In genomic region chr19:1354496-1355257, GRCh38 we compare ENCODE assay signal across 8 cellular contexts.
DNase-seq lines count a peak whose midpoint lies in the region; ATAC-seq and TF ChIP-seq lines count a peak whose summit lies in the region.

No MANE protein-coding gene starts in this region.

- no peaks in the 10 kb centered on the region for H4K20me1 ChIP-seq in OCI-LY3 (ENCODE audit: insufficient read depth, low read length)

- H3K79me2 ChIP-seq in OCI-LY3 (ENCODE audit: low read length) = peaks cover 11% of the 10 kb centered on the region; the same call in 1 of the 2 replicates

- H3K4me3 ChIP-seq in OCI-LY3 (ENCODE audit: low read length) (peak overlapping the region; percentile 97), mucosa of stomach (ENCODE audit: low read length) (peak overlapping the region; percentile 52)

- H3K9ac ChIP-seq in OCI-LY3 (ENCODE audit: low read length) = peak overlapping the region; percentile 84
- H3K9ac ChIP-seq in mucosa of stomach (ENCODE audit: low read length) = peak overlapping the region; percentile 81

- H3K9me3 ChIP-seq in OCI-LY3 (ENCODE audit: insufficient read depth, low read length) = no peaks in the 10 kb centered on the region
- no peaks in the 10 kb centered on the region for H3K9me3 ChIP-seq in mucosa of stomach (ENCODE audit: control insufficient read depth, low read length)

- H2AFZ ChIP-seq in OCI-LY3 (ENCODE audit: low read depth, low read length) = peak overlapping the region; percentile 52

- H3K27ac ChIP-seq in OCI-LY3 (ENCODE audit: low read length) = peak overlapping the region; percentile 19

- H3K36me3 ChIP-seq in OCI-LY3 (replicated peaks; ENCODE audit: low read depth, low read length) (peaks cover 13% of the 10 kb centered on the region), mucosa of stomach (ENCODE audit: control insufficient read depth, insufficient read depth, low read length) (peaks cover 3% of the 10 kb centered on the region)

- TF ChIP-seq CTCF in OCI-LY3 (IDR thresholded peaks at IDR 0.05; ENCODE audit: low read depth, low read length) = no peak

- H3K4me2 ChIP-seq in OCI-LY3 (ENCODE audit: low read length) = peak overlapping the region; percentile 97

- TF ChIP-seq POLR2A in erythroblast (IDR thresholded peaks at IDR 0.05; ENCODE audit: low read length) = peak; percentile 38

- H3K27me3 ChIP-seq in OCI-LY3 (ENCODE audit: low read depth, low read length) = no peaks in the 10 kb centered on the region
- H3K27me3 ChIP-seq in mucosa of stomach (ENCODE audit: control insufficient read depth, insufficient read depth, low read length) = no peaks in the 10 kb centered on the region

- H3K4me1 ChIP-seq in OCI-LY3 (ENCODE audit: low read length) (peaks cover 14% of the 10 kb centered on the region), mucosa of stomach (ENCODE audit: control insufficient read depth, insufficient read depth, low read length) (peaks cover 16% of the 10 kb centered on the region)

- ATAC-seq in GM21447 (IDR thresholded peaks at IDR 0.05; ENCODE audit: unreplicated experiment) = peak; percentile 83

- DNase-seq in D341Med (ENCODE audit: low spot score) (peak; percentile 100), HuH-7 (ENCODE audit: low spot score) (peak; percentile 95), activated T-cell treated with anti-CD3 and anti-CD28 coated beads for 48 hours (ENCODE audit: low read depth) (peak; percentile 86), erythroblast (lab: John Stamatoyannopoulos, UW) (peak; percentile 89 to 95)
- peak; percentile 86 for DNase-seq in stimulated activated CD8-positive, alpha-beta memory T cell treated with anti-CD3 and anti-CD28 coated beads, Interleukin-4, amount 100 ng/mL, for 48 hours

Comparison
In these comparisons a context has a peak if more than half of its experiments do, and no peak if none do; other contexts are left out.
1. Peak in every context shown above with its lines: DNase-seq, ATAC-seq, H3K4me3 ChIP-seq and H3K27ac ChIP-seq.